8 cellular contexts compared by ENCODE assay signal in the genomic region with DNA sequence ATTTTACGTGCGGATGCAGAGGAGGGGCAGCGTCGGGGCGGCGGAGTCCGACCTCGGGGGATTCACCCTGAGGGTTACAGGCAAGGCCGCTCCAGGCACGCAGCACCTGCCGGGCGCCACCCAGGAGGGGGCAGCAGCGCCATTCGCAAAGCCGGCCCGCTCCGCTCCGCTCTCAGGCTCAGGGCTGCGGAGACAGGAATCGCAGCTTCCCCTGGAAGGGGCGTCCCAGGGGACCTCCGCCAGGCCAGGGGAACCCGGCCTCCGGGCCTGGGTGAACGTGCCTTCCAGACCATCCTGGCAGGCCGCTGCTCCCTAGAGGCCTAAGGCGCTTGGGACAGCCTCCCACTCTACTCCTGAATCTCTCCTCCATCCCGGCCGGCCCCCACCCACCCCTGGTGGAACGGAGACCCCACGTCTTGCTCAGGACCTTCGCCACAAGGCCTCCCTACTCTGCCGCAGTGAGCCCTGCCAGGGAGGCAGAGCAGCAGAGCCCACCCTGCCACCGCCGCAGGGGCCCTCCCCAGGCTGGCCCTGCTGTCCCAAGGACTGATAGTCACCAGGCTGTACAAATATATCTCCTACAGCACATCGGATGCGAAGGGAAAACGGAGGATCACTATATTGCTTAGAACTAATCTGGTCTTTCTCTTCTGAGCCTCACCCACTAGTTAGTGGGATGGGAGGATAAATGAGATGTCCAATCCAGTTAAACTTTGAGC.
DNase-seq lines count a peak whose midpoint lies in the region; ATAC-seq and TF ChIP-seq lines count a peak whose summit lies in the region.

No MANE protein-coding gene starts in this region.

- H3K9me2 ChIP-seq in PC-3 (replicated peaks; ENCODE audit: low read length): no peaks in the 10 kb centered on the region

- H4K20me1 ChIP-seq in PC-3 (ENCODE audit: low read length): no peaks in the 10 kb centered on the region

- H3K4me3 ChIP-seq in PC-3 (ENCODE audit: low read length): no peak overlapping the region

- H3K79me2 ChIP-seq in PC-3 (ENCODE audit: low read length): no peaks in the 10 kb centered on the region

- ATAC-seq in HG02981 (IDR thresholded peaks at IDR 0.05; ENCODE audit: unreplicated experiment) (peak; percentile 95), PC-3 (no peak; the same call in 1 of the 2 replicates), left cardiac atrium (peak; percentile 93 to 94)

- peak; percentile 34; the same call in 1 of the 2 replicates for TF ChIP-seq CTCF in PC-3 (conservative IDR thresholded peaks at IDR 0.05; ENCODE audit: low read depth, low read length)

- DNase-seq in NCI-H1417 (lab: John Stamatoyannopoulos, UW) (peak; percentile 8 to 30 (median 19)), NCI-H1417 treated with DMSO at 0.1 percent for 48 hours (lab: John Stamatoyannopoulos, UW) (no peak), PC-3 (no peak), left cardiac atrium (peak; percentile 78), putamen (ENCODE audit: low spot score) (peak; percentile 20), NCI-H446 (lab: John Stamatoyannopoulos, UW) (no peak)
- DNase-seq in activated gamma-delta T cell treated with anti-CD3 and anti-CD28 coated beads, Interleukin-2, amount 50 U/mL, for 16 hours (ENCODE audit: low read depth): peak; percentile 52

- H3K9ac ChIP-seq in PC-3 (ENCODE audit: low read length): no peak overlapping the region

- H3K4me2 ChIP-seq in PC-3 (ENCODE audit: low read length): no peak overlapping the region

- peaks cover 20% of the 10 kb centered on the region for H3K4me1 ChIP-seq in PC-3 (ENCODE audit: insufficient read depth, low read length)

- CTCF ChIA-PET in PC-3 (lab: Charles Lee): no interaction called here

- H3F3A ChIP-seq in PC-3 (ENCODE audit: low read length, unreplicated experiment): no peaks in the 10 kb centered on the region

- no peaks in the 10 kb centered on the region for H3K27me3 ChIP-seq in PC-3 (ENCODE audit: low read length)

- POLR2A ChIA-PET in PC-3 (lab: Charles Lee; ENCODE audit: unreplicated experiment): no interaction called here

- no peaks in the 10 kb centered on the region for H3K9me3 ChIP-seq in PC-3 (ENCODE audit: low read length)

- H3K27ac ChIP-seq in PC-3 (ENCODE audit: low read length): no peak overlapping the region

- BruUV-seq in PC-3 (replicated peaks; lab: Mats Ljungman, UMichigan): no TSS peak

- H3K36me3 ChIP-seq in PC-3 (ENCODE audit: low read depth, low read length): no peaks in the 10 kb centered on the region

- intact Hi-C loops in PC-3 (cut with micrococcal nuclease): no loop called here
- intact Hi-C loops in left cardiac atrium (cut with DNase I): loop anchor here in 1 of 2 donors (2.0 kb wide), 1 partner anchor 382 kb away; no protein-coding TSS in a partner anchor

- no peak overlapping the region for H2AFZ ChIP-seq in PC-3 (ENCODE audit: low read length)

Comparison
In these comparisons a context has a peak if more than half of its experiments do, and no peak if none do; other contexts are left out.
1. DNase-seq: peak in NCI-H1417 (3 of 3), activated gamma-delta T cell treated with anti-CD3 and anti-CD28 coated beads, Interleukin-2, amount 50 U/mL, for 16 hours (single experiment), left cardiac atrium (single experiment) and putamen (single experiment); none in NCI-H1417 treated with DMSO at 0.1 percent for 48 hours (single experiment), PC-3 (single experiment) and NCI-H446 (0 of 2).